9 cellular contexts compared by ENCODE assay signal in genomic region chr1:68116643-68117235, GRCh38.
A peak's percentile ranks its signal among the peaks of the same experiment; 100 is the strongest.
DNase-seq lines count a peak whose midpoint lies in the region; ATAC-seq and TF ChIP-seq lines count a peak whose summit lies in the region.
"Had no signal": no experiment of that assay in that cellular context is flagged by ENCODE, and none has a peak within 500 bp of the region (broad histone marks: within the 10 kb centered on the region; RNA-seq: fewer than 3 reads in every experiment).

No MANE protein-coding gene starts in this region.

- WGBS in GM23248 (ENCODE audit: low coverage in 1 of 2, low lambda C conversion rate in 2 of 2, missing lambda C conversion rate in 2 of 2), 2 experiments: 2 to 8% methylated on average over 3 of the region's 3 CpGs
- 11 to 22% methylated on average over 3 of the region's 3 CpGs for WGBS in testis, 2 donors

- no peaks in the 10 kb centered on the region for H3K9me3 Mint-ChIP-seq in naive thymus-derived CD4-positive, alpha-beta T cell
- H3K9me3 Mint-ChIP-seq: naive thymus-derived CD8-positive, alpha-beta T cell had no signal

- ATAC-seq in naive thymus-derived CD4-positive, alpha-beta T cell: peak; percentile 52
- ATAC-seq: naive thymus-derived CD8-positive, alpha-beta T cell had no signal

- peaks cover 0 to 8% (median 4%) of the 10 kb centered on the region in 7 donors for H3K4me1 Mint-ChIP-seq in naive thymus-derived CD4-positive, alpha-beta T cell

- H3K36me3 ChIP-seq in GM23248 (ENCODE audit: low read depth) (no peaks in the 10 kb centered on the region), testis (ENCODE audit: low read depth, missing control alignments) (no peaks in the 10 kb centered on the region)
- H3K36me3 ChIP-seq in naive thymus-derived CD4-positive, alpha-beta T cell (ENCODE audit: control insufficient read depth in 2 of 3, insufficient read depth in 3 of 3, low read length in 3 of 3): no peaks in the 10 kb centered on the region

- H3K27me3 ChIP-seq in GM23248 (replicated peaks; ENCODE audit: insufficient read depth) (no peaks in the 10 kb centered on the region), testis (no peaks in the 10 kb centered on the region)
- H3K27me3 ChIP-seq in naive thymus-derived CD4-positive, alpha-beta T cell (ENCODE audit: control insufficient read depth in 2 of 2, insufficient read depth in 2 of 2, low read length in 2 of 2): no peaks in the 10 kb centered on the region

- no peaks in the 10 kb centered on the region for H3K9me2 ChIP-seq in GM23248 (ENCODE audit: insufficient read depth)

- peak overlapping the region; percentile 47 for H3K4me2 ChIP-seq in GM23248 (ENCODE audit: unreplicated experiment)

- H3K4me1 ChIP-seq in GM23248 (ENCODE audit: insufficient read depth) (peaks cover 32% of the 10 kb centered on the region), testis (peaks cover 11% of the 10 kb centered on the region)
- H3K4me1 ChIP-seq in naive thymus-derived CD4-positive, alpha-beta T cell (ENCODE audit: control insufficient read depth in 2 of 2, insufficient read depth in 2 of 2, low read length in 2 of 2): no peaks in the 10 kb centered on the region

- H3F3A ChIP-seq in GM23248 (ENCODE audit: insufficient read depth): peaks cover 36% of the 10 kb centered on the region

- H3K27me3 Mint-ChIP-seq in naive thymus-derived CD4-positive, alpha-beta T cell: peaks cover 8 to 19% (median 9%) of the 10 kb centered on the region in 5 donors

- no peak overlapping the region for H3K27ac Mint-ChIP-seq in naive thymus-derived CD4-positive, alpha-beta T cell
- H3K27ac Mint-ChIP-seq: naive thymus-derived CD8-positive, alpha-beta T cell had no signal

- no peak overlapping the region for H3K27ac ChIP-seq in GM23248
- H3K27ac ChIP-seq in naive thymus-derived CD4-positive, alpha-beta T cell (ENCODE audit: low read depth, low read length): no peak overlapping the region
- H3K27ac ChIP-seq in testis: no peak overlapping the region

- CTCF ChIA-PET in naive thymus-derived CD4-positive, alpha-beta T cell (lab: Charles Lee): interaction anchor here (2.5 kb wide), 1 partner anchor 9 kb away, joined by 13 read pairs; no protein-coding TSS in a partner anchor

- no peaks in the 10 kb centered on the region for H4K20me1 ChIP-seq in GM23248 (ENCODE audit: insufficient read depth)

- TF ChIP-seq CTCF in testis (IDR thresholded peaks at IDR 0.05): peak; percentile 89

- in situ Hi-C loops in GM23248 (cut with MboI): loop anchor here (5.0 kb wide), 1 partner anchor 226 kb away; no protein-coding TSS in a partner anchor

- H3K9ac ChIP-seq in GM23248: no peak overlapping the region

- no peak for TF ChIP-seq POLR2A in erythroblast (IDR thresholded peaks at IDR 0.05; ENCODE audit: low read length)
- TF ChIP-seq POLR2A in testis (IDR thresholded peaks at IDR 0.05): no peak

- H3K9me3 ChIP-seq in GM23248 (ENCODE audit: low read depth) (no peaks in the 10 kb centered on the region), testis (no peaks in the 10 kb centered on the region)
- no peaks in the 10 kb centered on the region for H3K9me3 ChIP-seq in naive thymus-derived CD4-positive, alpha-beta T cell (ENCODE audit: control insufficient read depth in 2 of 3, low read length in 3 of 3)

- intact Hi-C loops in naive thymus-derived CD4-positive, alpha-beta T cell (cut with micrococcal nuclease): loop anchor here (2.0 to 10.0 kb wide), 4 partner anchors 228 to 582 kb away; no protein-coding TSS in a partner anchor
- intact Hi-C loops in testis (cut with DNase I; ENCODE audit: low total_unique reads): loop anchor here (5.0 to 10.0 kb wide), 3 partner anchors 226 to 352 kb away; no protein-coding TSS in a partner anchor

- no peaks in the 10 kb centered on the region for H3K79me2 ChIP-seq in GM23248 (ENCODE audit: insufficient read depth)

- DNase-seq in Ammon's horn (ENCODE audit: low spot score) (peak; percentile 73), GM23248 (peak; percentile 59), NCI-H345 treated with DMSO at 0.1 percent for 48 hours (lab: John Stamatoyannopoulos, UW; ENCODE audit: unreplicated experiment) (peak; percentile 40), erythroblast (lab: John Stamatoyannopoulos, UW) (peak; percentile 49 to 72), testis (peak; percentile 66), GM19240 (ENCODE audit: insufficient read length, low spot score) (no peak)
- peak; percentile 37 for DNase-seq in activated CD4-positive, alpha-beta T cell treated with anti-CD3 and anti-CD28 coated beads, Interleukin-2, amount 50 U/mL, for 1 hour
- peak in 6 of 9 donors; percentile 12 to 26 (median 22) for DNase-seq in naive thymus-derived CD4-positive, alpha-beta T cell

- POLR2A ChIA-PET in naive thymus-derived CD4-positive, alpha-beta T cell (lab: Charles Lee): no interaction called here

- no peaks in the 10 kb centered on the region for H3K36me3 Mint-ChIP-seq in naive thymus-derived CD4-positive, alpha-beta T cell
- H3K36me3 Mint-ChIP-seq: naive thymus-derived CD8-positive, alpha-beta T cell had no signal

- H2AFZ ChIP-seq in GM23248: peak overlapping the region; percentile 46; the same call in 1 of the 2 replicates

- H3K4me3 ChIP-seq in GM23248 (peak overlapping the region; percentile 34; the same call in 1 of the 2 replicates), testis (no peak overlapping the region)
- H3K4me3 ChIP-seq in naive thymus-derived CD4-positive, alpha-beta T cell (ENCODE audit: low read length): no peak overlapping the region

- peak overlapping the region in 8 of 10 donors; percentile 8 to 76 (median 58) for H3K4me3 Mint-ChIP-seq in naive thymus-derived CD4-positive, alpha-beta T cell
